17 cellular contexts compared by ENCODE assay signal in the genomic region with DNA sequence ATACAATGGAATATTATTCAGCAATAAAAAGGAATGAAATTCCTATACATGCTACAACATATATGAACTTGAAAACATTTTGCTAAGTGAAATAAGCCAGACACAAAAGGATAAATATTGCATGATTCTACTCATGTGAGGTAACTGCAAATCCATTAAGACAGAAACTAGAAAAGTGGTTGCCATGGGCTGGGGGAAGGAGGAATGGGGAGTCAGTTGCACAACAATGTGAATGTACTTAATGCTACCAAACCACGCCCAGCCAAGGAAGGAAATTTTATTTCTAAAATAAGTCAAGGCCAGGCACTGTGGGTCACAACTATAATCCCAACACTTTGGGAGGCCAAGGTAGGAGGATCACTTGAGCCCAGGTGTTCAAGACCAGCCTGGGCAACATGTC. TPM values are rescaled to one million over a fixed set of nuclear protein-coding genes. Genes with fewer than 3 reads are reported as not detected.
"Had no signal": no experiment of that assay in that cellular context is flagged by ENCODE, and none has a peak within 500 bp of the region (broad histone marks: within the 10 kb centered on the region; RNA-seq: fewer than 3 reads in every experiment).

No MANE protein-coding gene starts in this region.

- ATAC-seq: activated CD4-positive, alpha-beta T cell treated with anti-CD3 and anti-CD28 coated beads for 36 hours; left ventricle myocardium superior; stimulated activated naive CD8-positive, alpha-beta T cell treated with anti-CD3 and anti-CD28 coated beads, Interleukin-15, Interleukin-2, amounts not matched to agents 100 U/mL and 50 U/mL, for 24 hours; WTC11 had no signal

- H3K36me3 ChIP-seq: breast epithelium had no signal

- H3K27me3 ChIP-seq: breast epithelium, transverse colon, vagina had no signal

- H3K27ac ChIP-seq: breast epithelium, coronary artery, transverse colon, vagina had no signal

- H3K4me3 ChIP-seq: breast epithelium, coronary artery, transverse colon, vagina had no signal

- H3K4me1 ChIP-seq: breast epithelium, transverse colon, vagina had no signal

- H3K9me3 ChIP-seq: breast epithelium, transverse colon, vagina had no signal

- DNase-seq: activated CD4-positive, alpha-beta T cell treated with anti-CD3 and anti-CD28 coated beads for 36 hours; activated CD4-positive, alpha-beta T cell treated with anti-CD3 and anti-CD28 coated beads, Interleukin-2, amount 50 U/mL, for 48 hours; activated effector memory CD4-positive, alpha-beta T cell treated with anti-CD3 and anti-CD28 coated beads, Interleukin-2, amount 50 U/mL, for 16 hours; activated naive CD4-positive, alpha-beta T cell treated with anti-CD3 and anti-CD28 coated beads, Interleukin-2, amount 50 U/mL, for 16 hours; kidney glomerular epithelial cell; left ventricle myocardium superior; stimulated activated CD4-positive, alpha-beta T cell treated with anti-CD3 and anti-CD28 coated beads, Interleukin-2, amount 100 ng/mL, for 24 hours; stimulated activated naive CD8-positive, alpha-beta T cell treated with anti-CD3 and anti-CD28 coated beads, Interleukin-15, Interleukin-2, amounts not matched to agents 100 U/mL and 50 U/mL, for 24 hours; substantia nigra; SW 1271; transverse colon had no signal

RNA-seq across cellular contexts. Expression of gene AMIGO3, which starts 14.1 kb away (rescaled TPM):
- total RNA-seq: frontal cortex, left ventricle myocardium superior, posterior vena cava, vagina had no signal
